In genomic region chr2:160269365-160269764, GRCh38 we compare ENCODE assay signal across 8 cellular contexts.
DNase-seq lines count a peak whose midpoint lies in the region; ATAC-seq and TF ChIP-seq lines count a peak whose summit lies in the region.

No MANE protein-coding gene starts in this region.

- peak overlapping the region; percentile 65 for H3K4me3 ChIP-seq in Caco-2 (ENCODE audit: low read depth, low read length)
- H3K4me3 ChIP-seq in HUES64 (ENCODE audit: low read length): peak overlapping the region; percentile 53
- H3K4me3 ChIP-seq in mesodermal cell (ENCODE audit: extremely low read depth, insufficient read depth, low read length, poor library complexity, severe bottlenecking): peak overlapping the region; percentile 21

- no peak for TF ChIP-seq CTCF in Caco-2 (IDR thresholded peaks at IDR 0.05; ENCODE audit: insufficient read depth in 1 of 2, low read depth in 1 of 2, low read length in 1 of 2, severe bottlenecking in 1 of 2, unreplicated experiment in 1 of 2)

- WGBS in HUES64: 92% methylated on average over 4 of the region's 4 CpGs
- WGBS in mesodermal cell (ENCODE audit: insufficient coverage in 2 of 2), 2 experiments: 86 to 91% methylated on average over 4 of the region's 4 CpGs

- peaks cover 29% of the 10 kb centered on the region for H3K4me1 ChIP-seq in Caco-2
- H3K4me1 ChIP-seq in HUES64 (ENCODE audit: insufficient read depth, low read length): peaks cover 26% of the 10 kb centered on the region
- peaks cover 25% of the 10 kb centered on the region for H3K4me1 ChIP-seq in mesodermal cell (ENCODE audit: control insufficient read depth, insufficient read depth, low read length, poor library complexity, severe bottlenecking)

- H3K27me3 ChIP-seq in Caco-2 (replicated peaks; ENCODE audit: control insufficient read depth, insufficient read depth, low read length): no peaks in the 10 kb centered on the region
- H3K27me3 ChIP-seq in HUES64 (ENCODE audit: insufficient read depth, low read length): peaks cover 11% of the 10 kb centered on the region

- no peaks in the 10 kb centered on the region for H3K36me3 ChIP-seq in Caco-2 (ENCODE audit: control insufficient read depth, insufficient read depth, low read length)
- H3K36me3 ChIP-seq in HUES64 (ENCODE audit: insufficient read depth, low read length): peaks cover 6% of the 10 kb centered on the region; the same call in 1 of the 2 replicates
- peaks cover 27% of the 10 kb centered on the region for H3K36me3 ChIP-seq in mesodermal cell (ENCODE audit: control insufficient read depth, insufficient read depth, low read length)

- POLR2A ChIA-PET in Caco-2 (lab: Charles Lee): interaction anchor here (0.5 to 2.0 kb wide), 3 partner anchors 12 to 50 kb away, joined by 3 to 6 read pairs (median 6); no protein-coding TSS in a partner anchor

- CTCF ChIA-PET in Caco-2 (lab: Charles Lee): interaction anchor here (0.6 to 1.9 kb wide), 9 partner anchors 10 to 799 kb away, joined by 3 to 17 read pairs (median 8); no protein-coding TSS in a partner anchor

- no peaks in the 10 kb centered on the region for H3K27me3 Mint-ChIP-seq in Caco-2 (ENCODE audit: insufficient read depth, unreplicated experiment)

- DNase-seq in Caco-2 (no peak), caudate nucleus (lab: John Stamatoyannopoulos, UW) (peak in 6 of 61 donors; percentile 36 to 71 (median 50)), GDM1 (lab: John Stamatoyannopoulos, UW) (no peak)
- no peak for DNase-seq in effector CD8-positive, alpha-beta T cell (lab: John Stamatoyannopoulos, UW)
- no peak for DNase-seq in stimulated activated CD4-positive, alpha-beta T cell treated with anti-CD3 and anti-CD28 coated beads, Interleukin-2, amount 100 ng/mL, for 24 hours

- H3K27ac ChIP-seq in HUES64 (ENCODE audit: low read depth, low read length) (no peak overlapping the region; the same call in 1 of the 2 replicates), caudate nucleus (ENCODE audit: low read depth, low read length) (peak overlapping the region; percentile 86), mesodermal cell (ENCODE audit: low read depth, low read length, severe bottlenecking) (peak overlapping the region; percentile 98)

- BruUV-seq in Caco-2 (replicated peaks; lab: Mats Ljungman, UMichigan): TSS peak; percentile 44

- no peaks in the 10 kb centered on the region for H3K9me3 Mint-ChIP-seq in Caco-2 (ENCODE audit: unreplicated experiment)

- no peaks in the 10 kb centered on the region for H3K9me3 ChIP-seq in Caco-2
- no peaks in the 10 kb centered on the region for H3K9me3 ChIP-seq in HUES64 (ENCODE audit: insufficient read depth, low read depth, low read length)
- no peaks in the 10 kb centered on the region for H3K9me3 ChIP-seq in mesodermal cell (ENCODE audit: control insufficient read depth, low read length)

- peak overlapping the region; percentile 98 for H3K27ac Mint-ChIP-seq in Caco-2 (ENCODE audit: unreplicated experiment)

- no peak for ATAC-seq in HG02885 (IDR thresholded peaks at IDR 0.05; ENCODE audit: poor library complexity, unreplicated experiment)

- peak overlapping the region; percentile 92 for H3K4me3 Mint-ChIP-seq in Caco-2 (ENCODE audit: unreplicated experiment)

- intact Hi-C loops in Caco-2 (cut with micrococcal nuclease; ENCODE audit: unreplicated experiment): no loop called here

- peaks cover 62% of the 10 kb centered on the region for H3K36me3 Mint-ChIP-seq in Caco-2 (ENCODE audit: insufficient read depth, unreplicated experiment)

- peak overlapping the region; percentile 83; the same call in 1 of the 2 replicates for H3K9ac ChIP-seq in HUES64 (ENCODE audit: low read depth, low read length)

- H3K4me1 Mint-ChIP-seq in Caco-2 (ENCODE audit: low read depth, unreplicated experiment): peaks cover 13% of the 10 kb centered on the region
